ENCODE assay signal across 33 cellular contexts in the genomic region with DNA sequence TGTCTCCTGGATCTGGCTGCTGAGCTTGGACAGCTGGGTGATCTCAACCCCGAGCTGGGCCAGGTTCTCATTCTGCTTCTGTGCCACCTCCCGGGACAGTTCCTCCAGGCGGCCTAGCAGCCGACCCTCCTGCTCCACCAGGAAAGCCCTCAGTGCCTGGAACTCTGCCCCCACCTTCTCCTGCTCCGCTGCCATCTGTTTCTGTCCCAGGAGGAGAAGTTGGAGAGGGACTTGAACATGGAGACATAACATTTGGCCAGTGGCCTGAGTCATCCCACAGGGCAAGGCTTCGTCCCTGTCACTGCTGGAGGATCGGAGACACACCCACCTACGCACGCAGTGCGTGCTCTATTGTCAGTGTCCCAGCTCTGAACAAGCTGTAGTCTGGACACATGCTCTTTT. TPM values are rescaled to one million over a fixed set of nuclear protein-coding genes. Genes with fewer than 3 reads are reported as not detected.
"Had no signal": no experiment of that assay in that cellular context is flagged by ENCODE, and none has a peak within 500 bp of the region (broad histone marks: within the 10 kb centered on the region; RNA-seq: fewer than 3 reads in every experiment).

No MANE protein-coding gene starts in this region.

- H3K4me1 ChIP-seq: thyroid gland had no signal

- H3K4me3 Mint-ChIP-seq: activated CD8-positive, alpha-beta T cell treated with anti-CD3 and anti-CD28 coated beads, Interleukin-2, amount 10 ng/mL, durations not matched to agents 7 days and 5 days; activated T-helper 1 cell treated with anti-CD3 and anti-CD28 coated beads, Interleukin-12 subunit alpha, Interleukin-12 subunit beta, Interleukin-2, Interleukin-4 antibody, amounts not matched to agents 30 ng/mL and 10 ng/mL and 1 ng/mL, durations not matched to agents 14 hours and 24 hours and 36 hours; central memory CD8-positive, alpha-beta T cell; stimulated activated naive CD8-positive, alpha-beta T cell treated with anti-CD3 and anti-CD28 coated beads, Interleukin-15, Interleukin-2, amounts not matched to agents 100 ng/mL and 50 ng/mL, for 24 hours; T-cell; T-helper 2 cell treated with Interferon-gamma antibody and Interleukin-4, amounts not matched to agents 5 μg/mL and 100 μg/mL, for 36 hours had no signal

- H3K27ac ChIP-seq: adrenal gland, heart left ventricle, thyroid gland, WERI-Rb-1 had no signal

- H3K9me3 Mint-ChIP-seq: activated naive CD4-positive, alpha-beta T cell treated with anti-CD3 and anti-CD28 coated beads, Interleukin-2, amount 50 U/mL, for 72 hours; activated T-helper 1 cell treated with anti-CD3 and anti-CD28 coated beads, Interleukin-12 subunit alpha, Interleukin-12 subunit beta, Interleukin-2, Interleukin-4 antibody, amounts not matched to agents 30 ng/mL and 10 ng/mL and 1 ng/mL, durations not matched to agents 14 hours and 24 hours and 36 hours; central memory CD8-positive, alpha-beta T cell; nephron; stimulated activated naive CD8-positive, alpha-beta T cell treated with anti-CD3 and anti-CD28 coated beads, Interleukin-15, Interleukin-2, amounts not matched to agents 100 ng/mL and 50 ng/mL, for 24 hours; T-cell; T-helper 2 cell treated with Interferon-gamma antibody and Interleukin-4, amounts not matched to agents 5 μg/mL and 100 μg/mL, for 36 hours had no signal

- H3K4me1 Mint-ChIP-seq: nephron had no signal

- H3K27ac Mint-ChIP-seq: activated CD8-positive, alpha-beta T cell treated with anti-CD3 and anti-CD28 coated beads, Interleukin-2, amount 10 ng/mL, durations not matched to agents 7 days and 5 days; activated naive CD4-positive, alpha-beta T cell treated with anti-CD3 and anti-CD28 coated beads, Interleukin-2, amount 50 U/mL, for 72 hours; activated T-helper 1 cell treated with anti-CD3 and anti-CD28 coated beads, Interleukin-12 subunit alpha, Interleukin-12 subunit beta, Interleukin-2, Interleukin-4 antibody, amounts not matched to agents 30 ng/mL and 10 ng/mL and 1 ng/mL, durations not matched to agents 14 hours and 24 hours and 36 hours; nephron; stimulated activated naive CD8-positive, alpha-beta T cell treated with anti-CD3 and anti-CD28 coated beads, Interleukin-15, Interleukin-2, amounts not matched to agents 100 ng/mL and 50 ng/mL, for 24 hours; T-cell; T-helper 2 cell treated with Interferon-gamma antibody and Interleukin-4, amounts not matched to agents 5 μg/mL and 100 μg/mL, for 36 hours had no signal

- H3K36me3 ChIP-seq: adrenal gland, thyroid gland, WERI-Rb-1 had no signal

- H3K4me3 ChIP-seq: adrenal gland, heart left ventricle, thyroid gland had no signal

- DNase-seq: activated CD4-positive, alpha-beta T cell treated with anti-CD3 and anti-CD28 coated beads for 1 hour; activated CD4-positive, alpha-beta T cell treated with anti-CD3 and anti-CD28 coated beads, Interleukin-2, amount 50 U/mL, for 1 hour; activated CD8-positive, alpha-beta T cell treated with anti-CD3 and anti-CD28 coated beads, Interleukin-2, amount 10 ng/mL, durations not matched to agents 7 days and 5 days; activated gamma-delta T cell treated with Interleukin-2 at 50 U/mL for 16 hours; effector memory CD4-positive, alpha-beta T cell; mesenchymal stem cell; nucleus accumbens; retina; stimulated activated CD4-positive, alpha-beta T cell treated with anti-CD3 and anti-CD28 coated beads, Interleukin-4, amount 100 ng/mL, for 24 hours; substantia nigra; T-cell; thyroid gland; WERI-Rb-1 had no signal

- FAIRE-seq: astrocyte, colon, endothelial cell of umbilical vein, frontal cortex, islet of Langerhans, urothelium cell line had no signal

- H3K27me3 ChIP-seq: adrenal gland, thyroid gland had no signal

- H3K36me3 Mint-ChIP-seq: activated naive CD4-positive, alpha-beta T cell treated with anti-CD3 and anti-CD28 coated beads, Interleukin-2, amount 50 U/mL, for 72 hours; T-cell had no signal

- H3K9me3 ChIP-seq: adrenal gland, heart left ventricle, thyroid gland had no signal

- H3K27me3 Mint-ChIP-seq: central memory CD8-positive, alpha-beta T cell; T-cell had no signal

- ATAC-seq: activated CD8-positive, alpha-beta T cell treated with anti-CD3 and anti-CD28 coated beads, Interleukin-2, amount 10 ng/mL, durations not matched to agents 7 days and 5 days; activated naive CD4-positive, alpha-beta T cell treated with anti-CD3 and anti-CD28 coated beads, Interleukin-2, amount 50 U/mL, for 72 hours; esophagus mucosa; heart left ventricle; T-cell had no signal

RNA-seq across cellular contexts. Expression of a gene that starts 52.5 kb away (rescaled TPM):
- total RNA-seq: activated CD8-positive, alpha-beta T cell treated with anti-CD3 and anti-CD28 coated beads, Interleukin-2, amount 10 ng/mL, durations not matched to agents 7 days and 5 days; activated naive CD4-positive, alpha-beta T cell treated with anti-CD3 and anti-CD28 coated beads, Interleukin-2, amount 50 U/mL, for 72 hours; activated T-helper 1 cell treated with anti-CD3 and anti-CD28 coated beads, Interleukin-12 subunit alpha, Interleukin-12 subunit beta, Interleukin-2, Interleukin-4 antibody, amounts not matched to agents 30 ng/mL and 10 ng/mL and 1 ng/mL, durations not matched to agents 14 hours and 24 hours and 36 hours; adrenal gland; astrocyte; dermis microvascular lymphatic vessel endothelial cell; endothelial cell of umbilical vein; esophagus mucosa; frontal cortex; heart left ventricle; lower leg skin; mononuclear cell; myocyte; posterior vena cava; T-cell; thyroid gland had no signal
- polyA plus RNA-seq: adrenal gland, endothelial cell of umbilical vein, heart left ventricle had no signal
